ENCODE assay signal across 23 cellular contexts in the genomic region with DNA sequence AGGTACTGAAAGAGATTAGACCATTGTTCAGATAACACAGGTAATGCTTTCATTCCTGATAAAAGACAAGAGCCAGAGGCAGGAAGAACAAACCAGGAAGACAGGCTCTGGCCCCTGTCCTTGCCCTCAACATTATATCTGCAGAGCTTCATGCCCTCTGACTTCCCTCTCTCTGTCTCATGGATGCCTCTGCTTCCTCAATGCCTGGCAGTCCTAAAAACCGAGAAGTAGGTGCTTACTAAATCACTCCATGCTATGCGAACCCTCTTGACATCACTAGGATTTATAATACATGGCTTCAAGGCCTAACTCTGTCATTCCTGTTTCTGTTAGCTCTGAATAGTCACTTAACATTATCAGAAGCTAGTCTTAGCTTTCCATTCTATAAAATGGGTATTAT.
"Had no signal": no experiment of that assay in that cellular context is flagged by ENCODE, and none has a peak within 500 bp of the region (broad histone marks: within the 10 kb centered on the region; RNA-seq: fewer than 3 reads in every experiment).

No MANE protein-coding gene starts in this region.

- DNase-seq: dermis blood vessel endothelial cell; effector memory CD4-positive, alpha-beta T cell; foreskin keratinocyte; glutamatergic neuron; heart right ventricle; hippocampal formation; left cardiac atrium; left ventricle myocardium superior; lower lobe of right lung; mesenchymal stem cell; midbrain; naive thymus-derived CD4-positive, alpha-beta T cell; sigmoid colon; stimulated activated CD4-positive, alpha-beta T cell treated with anti-CD3 and anti-CD28 coated beads, Interleukin-2, amount 100 ng/mL, for 24 hours; stimulated activated CD4-positive, alpha-beta T cell treated with anti-CD3 and anti-CD28 coated beads, Interleukin-4, amount 100 ng/mL, for 24 hours; stimulated activated naive CD4-positive, alpha-beta T cell treated with Interleukin-2 at 50 U/mL for 16 hours; stomach; thyroid gland had no signal

- H3K27me3 ChIP-seq: esophagus muscularis mucosa, foreskin keratinocyte, heart right ventricle, neural progenitor cell, sigmoid colon, stomach, thyroid gland had no signal

- H3K4me2 ChIP-seq: neural progenitor cell had no signal

- H3K4me1 ChIP-seq: esophagus muscularis mucosa, foreskin keratinocyte, lower lobe of right lung, neural progenitor cell, parathyroid adenoma, sigmoid colon, stomach, thyroid gland had no signal

- H3K9me3 ChIP-seq: esophagus muscularis mucosa, heart right ventricle, lower lobe of right lung, sigmoid colon, stomach, thyroid gland had no signal

- ATAC-seq: foreskin keratinocyte; heart right ventricle; left cardiac atrium; left ventricle myocardium superior; naive thymus-derived CD4-positive, alpha-beta T cell; stimulated activated effector memory CD8-positive, alpha-beta T cell treated with anti-CD3 and anti-CD28 coated beads, Interleukin-12 subunit alpha, Interleukin-12 subunit beta, amount 100 ng/mL, for 72 hours had no signal

- H3K36me3 ChIP-seq: esophagus muscularis mucosa, heart right ventricle, lower lobe of right lung, neural progenitor cell, sigmoid colon, stomach, thyroid gland had no signal

- H3K4me3 ChIP-seq: coronary artery, esophagus muscularis mucosa, heart right ventricle, lower lobe of right lung, neural progenitor cell, sigmoid colon, stomach, thyroid gland had no signal

- H2AFZ ChIP-seq: neural progenitor cell, parathyroid adenoma had no signal

- H3K79me2 ChIP-seq: parathyroid adenoma had no signal

- H3K27ac ChIP-seq: coronary artery, esophagus muscularis mucosa, foreskin keratinocyte, heart right ventricle, lower lobe of right lung, neural progenitor cell, parathyroid adenoma, sigmoid colon, stomach, thyroid gland had no signal

- H3K9ac ChIP-seq: neural progenitor cell, parathyroid adenoma had no signal
